In the genomic region with DNA sequence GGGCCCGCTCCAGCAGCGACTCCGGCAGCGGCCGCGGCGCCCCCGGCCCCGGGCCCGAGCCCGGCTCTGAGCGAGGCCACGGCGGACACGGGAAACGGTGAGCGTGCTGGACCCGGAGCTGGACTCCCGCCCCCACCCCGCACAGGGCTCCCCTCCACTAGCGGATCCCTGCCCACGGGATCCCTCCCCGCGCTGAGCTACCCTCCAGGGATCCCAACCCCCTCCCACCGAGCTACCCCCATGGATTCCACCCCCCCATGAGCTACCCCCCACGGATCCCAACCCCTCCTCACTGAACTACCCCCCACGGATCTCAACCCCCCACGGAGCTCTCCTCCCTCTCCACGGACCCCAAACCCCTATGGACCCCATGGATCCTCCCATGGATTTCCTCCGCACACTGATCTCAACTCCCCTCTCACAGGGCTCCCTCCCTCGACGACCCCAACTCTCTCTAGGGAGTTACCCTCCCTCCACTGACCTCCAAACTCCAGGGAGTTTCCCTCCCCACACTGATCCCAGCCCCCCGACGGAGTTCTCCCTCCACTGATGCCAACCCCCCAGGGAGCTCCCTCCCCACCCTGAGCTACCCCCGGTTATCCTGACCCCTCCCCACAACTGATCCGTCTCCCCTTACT, we compare ENCODE assay signal across 8 cellular contexts. TPM values are rescaled to one million over a fixed set of nuclear protein-coding genes. Genes with fewer than 3 reads are reported as not detected.
DNase-seq lines count a peak whose midpoint lies in the region; ATAC-seq and TF ChIP-seq lines count a peak whose summit lies in the region.

No MANE protein-coding gene starts in this region.

- H3K9me3 Mint-ChIP-seq in activated naive CD4-positive, alpha-beta T cell treated with anti-CD3 and anti-CD28 coated beads, Interleukin-2, amount 50 U/mL, for 24 hours: no peaks in the 10 kb centered on the region

- TF ChIP-seq CTCF in brain microvascular endothelial cell (IDR thresholded peaks at IDR 0.05; ENCODE audit: low read depth, low read length, missing control alignments) (no peak), lower lobe of right lung (IDR thresholded peaks at IDR 0.05) (no peak)

- no peak overlapping the region for H3K27ac Mint-ChIP-seq in activated naive CD4-positive, alpha-beta T cell treated with anti-CD3 and anti-CD28 coated beads, Interleukin-2, amount 50 U/mL, for 24 hours

- intact Hi-C loops in lower lobe of right lung (cut with DNase I): no loop called here

- in situ Hi-C loops in brain microvascular endothelial cell (cut with HindIII; ENCODE audit: low pct_ligation_motif_present, low sequenced_read_pairs): no loop called here

- H3K27ac ChIP-seq in brain microvascular endothelial cell (no peak overlapping the region), lower lobe of right lung (no peak overlapping the region), urinary bladder (ENCODE audit: low read depth) (no peak overlapping the region)

- H3K9me3 ChIP-seq in lower lobe of right lung: no peaks in the 10 kb centered on the region

- peaks cover 28% of the 10 kb centered on the region for H3K27me3 Mint-ChIP-seq in activated naive CD4-positive, alpha-beta T cell treated with anti-CD3 and anti-CD28 coated beads, Interleukin-2, amount 50 U/mL, for 24 hours

- H3K4me3 ChIP-seq in brain microvascular endothelial cell (ENCODE audit: low read depth, low read length) (peak overlapping the region; percentile 17), lower lobe of right lung (peak overlapping the region; percentile 47), urinary bladder (ENCODE audit: low read depth, low read length) (peak overlapping the region; percentile 58)

- H3K36me3 ChIP-seq in brain microvascular endothelial cell (replicated peaks) (no peaks in the 10 kb centered on the region), lower lobe of right lung (no peaks in the 10 kb centered on the region), urinary bladder (ENCODE audit: insufficient read depth) (no peaks in the 10 kb centered on the region)

- ATAC-seq in lower lobe of right lung (no peak), GM18868 (IDR thresholded peaks at IDR 0.05; ENCODE audit: unreplicated experiment) (no peak), GM18519 (IDR thresholded peaks at IDR 0.05; ENCODE audit: low FRiP score, unreplicated experiment) (no peak)

- DNase-seq in activated naive CD4-positive, alpha-beta T cell treated with Interleukin-2 at 50 U/mL for 16 hours: no peak
- DNase-seq in brain microvascular endothelial cell (no peak), lower lobe of right lung (no peak), NCI-H345 treated with DMSO at 0.1 percent for 48 hours (lab: John Stamatoyannopoulos, UW; ENCODE audit: unreplicated experiment) (no peak)

- H3K36me3 Mint-ChIP-seq in activated naive CD4-positive, alpha-beta T cell treated with anti-CD3 and anti-CD28 coated beads, Interleukin-2, amount 50 U/mL, for 24 hours: no peaks in the 10 kb centered on the region

- H3K4me1 ChIP-seq in lower lobe of right lung: no peaks in the 10 kb centered on the region
- H3K4me1 ChIP-seq in urinary bladder (ENCODE audit: insufficient read depth): no peaks in the 10 kb centered on the region

- H3K4me1 Mint-ChIP-seq in activated naive CD4-positive, alpha-beta T cell treated with anti-CD3 and anti-CD28 coated beads, Interleukin-2, amount 50 U/mL, for 24 hours: peaks cover 10% of the 10 kb centered on the region

- peak overlapping the region; percentile 64 for H3K4me3 Mint-ChIP-seq in activated naive CD4-positive, alpha-beta T cell treated with anti-CD3 and anti-CD28 coated beads, Interleukin-2, amount 50 U/mL, for 24 hours

- WGBS in urinary bladder: 1% methylated on average over 35 of the region's 36 CpGs

- peaks cover 35% of the 10 kb centered on the region for H3K27me3 ChIP-seq in brain microvascular endothelial cell (replicated peaks)
- peaks cover 36% of the 10 kb centered on the region for H3K27me3 ChIP-seq in lower lobe of right lung (ENCODE audit: low read depth)

RNA-seq across cellular contexts. Expression of a gene that starts 20.6 kb away (rescaled TPM):
- 609 TPM for total RNA-seq in lower lobe of right lung
- total RNA-seq in urinary bladder: 53.1 TPM
- 2,722 TPM for polyA plus RNA-seq in urinary bladder

Comparison
In these comparisons a context has a peak if more than half of its experiments do, and no peak if none do; other contexts are left out.
1. RNA of a gene that starts 20.6 kb away (total RNA-seq): 609 TPM in lower lobe of right lung (single experiment); 53.1 TPM in urinary bladder (single experiment); every median in the first group is over 10 times any median in the second.
2. Peak in every context shown above with its lines, with median percentiles within 50 percentile points of each other: H3K4me3 ChIP-seq.